23 cellular contexts compared by ENCODE assay signal in the genomic region with DNA sequence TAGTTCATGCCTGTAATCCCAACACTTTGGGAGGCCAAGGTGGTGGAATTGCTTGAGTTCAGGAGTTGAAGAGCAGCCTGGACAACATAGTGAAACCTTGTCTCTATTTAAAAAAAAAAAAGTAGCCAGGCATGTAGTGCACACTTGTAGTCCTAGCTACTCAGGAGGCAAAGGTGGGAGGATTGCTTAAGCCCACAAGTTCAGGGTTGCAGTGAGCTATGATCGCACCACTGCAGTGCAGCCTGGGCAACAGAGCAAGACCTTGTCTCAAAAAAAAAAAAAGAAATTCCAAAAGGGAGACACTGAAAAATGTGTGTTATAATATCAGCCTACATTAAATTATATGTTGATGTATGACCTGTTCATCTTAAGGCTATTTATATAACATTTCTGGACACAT.
"Had no signal": no experiment of that assay in that cellular context is flagged by ENCODE, and none has a peak within 500 bp of the region (broad histone marks: within the 10 kb centered on the region; RNA-seq: fewer than 3 reads in every experiment).

No MANE protein-coding gene starts in this region.

- H3K4me1 ChIP-seq: heart left ventricle, testis, tibial nerve, upper lobe of right lung, vagina had no signal

- H3K27me3 ChIP-seq: heart left ventricle, neutrophil, spleen, testis, tibial nerve, upper lobe of right lung, vagina had no signal

- H3K4me3 ChIP-seq: heart left ventricle, psoas muscle, spleen, testis, tibial nerve, upper lobe of right lung, vagina had no signal

- H3K9me3 ChIP-seq: heart left ventricle, neutrophil, psoas muscle, spleen, testis, tibial nerve, upper lobe of right lung, vagina had no signal

- H3K27me3 Mint-ChIP-seq: naive thymus-derived CD4-positive, alpha-beta T cell; stimulated activated naive B cell treated with anti-CD40 and anti-IgM and Interleukin-4, amounts not matched to agents 10 μg/mL and 1 μg/mL and 100 μg/mL, for 72 hours; stimulated activated naive CD8-positive, alpha-beta T cell treated with anti-CD3 and anti-CD28 coated beads, Interleukin-15, amount 100 ng/mL, for 72 hours had no signal

- H3K9me3 Mint-ChIP-seq: naive thymus-derived CD4-positive, alpha-beta T cell; stimulated activated naive B cell treated with anti-CD40 and anti-IgM and Interleukin-4, amounts not matched to agents 10 μg/mL and 1 μg/mL and 100 μg/mL, for 72 hours; stimulated activated naive CD8-positive, alpha-beta T cell treated with anti-CD3 and anti-CD28 coated beads, Interleukin-15, amount 100 ng/mL, for 72 hours had no signal

- H3K27ac Mint-ChIP-seq: stimulated activated naive CD8-positive, alpha-beta T cell treated with anti-CD3 and anti-CD28 coated beads, Interleukin-15, amount 100 ng/mL, for 72 hours had no signal

- H3K4me3 Mint-ChIP-seq: naive thymus-derived CD4-positive, alpha-beta T cell; stimulated activated naive B cell treated with anti-CD40 and anti-IgM and Interleukin-4, amounts not matched to agents 10 μg/mL and 1 μg/mL and 100 μg/mL, for 72 hours; stimulated activated naive CD8-positive, alpha-beta T cell treated with anti-CD3 and anti-CD28 coated beads, Interleukin-15, amount 100 ng/mL, for 72 hours had no signal

- ATAC-seq: esophagus mucosa; heart left ventricle; left colon; naive thymus-derived CD4-positive, alpha-beta T cell; psoas muscle; sciatic nerve; stimulated activated naive B cell treated with anti-CD40 and anti-IgM and Interleukin-4, amounts not matched to agents 10 μg/mL and 1 μg/mL and 100 μg/mL, for 72 hours; stimulated activated naive CD8-positive, alpha-beta T cell treated with anti-CD3 and anti-CD28 coated beads, Interleukin-15, amount 100 ng/mL, for 72 hours; upper lobe of right lung had no signal

- H3K27ac ChIP-seq: heart left ventricle, neutrophil, psoas muscle, spleen, testis, tibial nerve, upper lobe of right lung, vagina had no signal

- DNase-seq: effector memory CD4-positive, alpha-beta T cell; heart left ventricle; hippocampal formation; left colon; mammary epithelial cell; naive thymus-derived CD4-positive, alpha-beta T cell; psoas muscle; retina; spleen; stimulated activated CD4-positive, alpha-beta T cell treated with anti-CD3 and anti-CD28 coated beads, Interleukin-15, amount 100 ng/mL, for 24 hours; stimulated activated CD4-positive, alpha-beta T cell treated with anti-CD3 and anti-CD28 coated beads, Interleukin-1b, Interleukin-23, amount 100 ng/mL, for 48 hours; stimulated activated CD4-positive, alpha-beta T cell treated with anti-CD3 and anti-CD28 coated beads, Interleukin-4, amount 100 ng/mL, for 24 hours; stimulated activated naive B cell treated with anti-CD40 and anti-IgM and Interleukin-4, amounts not matched to agents 10 μg/mL and 1 μg/mL and 100 μg/mL, for 72 hours; stimulated activated naive CD8-positive, alpha-beta T cell treated with anti-CD3 and anti-CD28 coated beads, Interleukin-15, amount 100 ng/mL, for 72 hours; testis; upper lobe of right lung had no signal

- FAIRE-seq: endometrium, frontal cortex had no signal
